Comparison of ENCODE assay signal across 2 cellular contexts in genomic region chr9:98852961-98853360, GRCh38.
TF ChIP-seq lines count a peak whose summit lies in the region.

No MANE protein-coding gene starts in this region.

TF ChIP-seq in IMR-90, 13 proteins besides CTCF, POLR2A, EP300 and RAD21:
- TF ChIP-seq MAZ (IDR thresholded peaks at IDR 0.05; ENCODE audit: borderline replicate concordance, low read depth, low read length) (no peak), FOS (IDR thresholded peaks at IDR 0.05; ENCODE audit: low read depth, low read length) (no peak), CHD1 (IDR thresholded peaks at IDR 0.05; ENCODE audit: low read depth, low read length) (no peak), NFE2L2 (IDR thresholded peaks at IDR 0.05; ENCODE audit: low read depth, low read length) (no peak), ELK1 (IDR thresholded peaks at IDR 0.05; ENCODE audit: borderline replicate concordance, low read depth, low read length) (no peak), USF2 (IDR thresholded peaks at IDR 0.05; ENCODE audit: low read depth, low read length) (no peak), MXI1 (IDR thresholded peaks at IDR 0.05; ENCODE audit: borderline replicate concordance, low read depth, low read length) (no peak), BHLHE40 (IDR thresholded peaks at IDR 0.05; ENCODE audit: low read depth, low read length) (no peak), RCOR1 (IDR thresholded peaks at IDR 0.05; ENCODE audit: insufficient replicate concordance, low read length) (no peak), SMC3 (IDR thresholded peaks at IDR 0.05; ENCODE audit: low read depth, low read length) (no peak), CEBPB (IDR thresholded peaks at IDR 0.05; ENCODE audit: low read depth, low read length) (no peak), RFX5 (IDR thresholded peaks at IDR 0.05; ENCODE audit: low read depth, low read length) (no peak), MAFK (IDR thresholded peaks at IDR 0.05; ENCODE audit: low read depth, low read length) (no peak)
TF ChIP-seq in IMR-90: peak in this region for 0.

TF ChIP-seq in K562, 482 proteins besides CTCF, POLR2A, EP300 and RAD21:
- no peak for TF ChIP-seq SMAD3 (CRISPR knock-in tag; conservative IDR thresholded peaks at IDR 0.05)
- no peak for TF ChIP-seq MXI1 (IDR thresholded peaks at IDR 0.05; ENCODE audit: low read depth, low read length)
- no peak for TF ChIP-seq FOXP4 (CRISPR knock-in tag; IDR thresholded peaks at IDR 0.05; ENCODE audit: borderline replicate concordance)
- no peak for TF ChIP-seq E2F8 (IDR thresholded peaks at IDR 0.05; ENCODE audit: low read depth, partially characterized antibody)
- TF ChIP-seq ZNF175 (CRISPR knock-in tag; IDR thresholded peaks at IDR 0.05; ENCODE audit: low read depth): no peak
- TF ChIP-seq FOXK1 (CRISPR knock-in tag; IDR thresholded peaks at IDR 0.05; ENCODE audit: borderline replicate concordance): no peak
- no peak for TF ChIP-seq SETDB1 (IDR thresholded peaks at IDR 0.05; ENCODE audit: low read length)
- no peak for TF ChIP-seq CREB3L1 (IDR thresholded peaks at IDR 0.05; ENCODE audit: borderline replicate concordance, low read depth)
